Comparison of ENCODE assay signal across 1 cellular context in genomic region chr11:102312656-102313055, GRCh38.
TF ChIP-seq lines count a peak whose summit lies in the region.

No MANE protein-coding gene starts in this region.

TF ChIP-seq in K562, 482 proteins besides CTCF, POLR2A, EP300 and RAD21 (continued from another document):
- TF ChIP-seq PRDM10 (IDR thresholded peaks at IDR 0.05; ENCODE audit: partially characterized antibody) (no peak), PML (IDR thresholded peaks at IDR 0.05; ENCODE audit: low read length) (no peak)
